ENCODE assay signal across 24 cellular contexts in the genomic region with DNA sequence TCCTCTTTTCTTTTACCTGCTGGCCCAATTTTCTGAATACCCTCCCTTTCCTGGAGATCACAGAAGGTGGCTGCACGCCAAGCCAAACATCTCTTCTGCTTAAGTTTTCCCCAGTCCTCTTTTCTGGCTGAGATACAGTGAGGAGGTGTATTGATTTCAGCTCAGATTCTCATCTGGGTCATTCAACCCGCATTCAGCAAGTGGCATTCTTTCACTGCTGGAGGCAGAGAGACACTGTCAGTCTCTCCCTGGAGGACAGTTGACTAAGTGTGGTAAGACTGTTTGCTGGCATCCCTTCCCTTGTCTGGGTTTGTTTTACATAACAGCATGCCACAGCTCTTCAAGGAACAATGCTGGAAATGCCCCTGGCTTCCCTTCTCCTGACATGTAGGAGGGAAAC.
DNase-seq lines count a peak whose midpoint lies in the region; TF ChIP-seq lines count a peak whose summit lies in the region.
"Had no signal": no experiment of that assay in that cellular context is flagged by ENCODE, and none has a peak within 500 bp of the region (broad histone marks: within the 10 kb centered on the region; RNA-seq: fewer than 3 reads in every experiment).

No MANE protein-coding gene starts in this region.

- TF ChIP-seq POLR2A in thyroid gland (IDR thresholded peaks at IDR 0.05) (no peak), vagina (IDR thresholded peaks at IDR 0.05) (no peak)

- DNase-seq in DMS53 (lab: John Stamatoyannopoulos, UW) (peak; percentile 13), DMS53 treated with DMSO at 0.1 percent for 48 hours (lab: John Stamatoyannopoulos, UW; ENCODE audit: unreplicated experiment) (no peak), ecto neural progenitor cell (ENCODE audit: low spot score) (peak; percentile 43), islet precursor cell (peak; percentile 61), thyroid gland (peak; percentile 4 to 6), vagina (ENCODE audit: extremely low spot score in 2 of 2) (no peak), DMS153 (lab: John Stamatoyannopoulos, UW) (no peak)
- DNase-seq in activated naive CD4-positive, alpha-beta T cell (lab: John Stamatoyannopoulos, UW) = no peak
- DNase-seq: activated CD4-positive, alpha-beta T cell treated with anti-CD3 and anti-CD28 coated beads, Interleukin-2, amount 50 U/mL, for 4 hours; activated CD8-positive, alpha-beta memory T cell treated with anti-CD3 and anti-CD28 coated beads, Interleukin-2, amount 50 U/mL, for 4 hours; Calu3; foreskin fibroblast; heart right ventricle; NCI-H1092; NCI-H1930; NCI-H226; stimulated activated CD4-positive, alpha-beta T cell treated with anti-CD3 and anti-CD28 coated beads, Interleukin-15, amount 100 ng/mL, for 24 hours; stimulated activated naive B cell treated with anti-CD40 and anti-IgM and Interleukin-4, amounts not matched to agents 10 μg/mL and 1 μg/mL and 100 μg/mL, for 72 hours; T-helper 1 cell; uterus had no signal

- intact Hi-C loops in thyroid gland (cut with DNase I) (no loop called here), vagina (cut with DNase I) (no loop called here)

- H3K27ac ChIP-seq in thyroid gland (no peak overlapping the region), vagina (no peak overlapping the region)
- H3K27ac ChIP-seq: 22Rv1, coronary artery, heart right ventricle, prostate gland, SJSA1, uterus had no signal

- TF ChIP-seq CTCF in thyroid gland (IDR thresholded peaks at IDR 0.05) (no peak), vagina (IDR thresholded peaks at IDR 0.05) (no peak)

- H3K4me3 ChIP-seq in thyroid gland (replicated peaks in 1 of 3) (no peak overlapping the region), vagina (no peak overlapping the region)
- H3K4me3 ChIP-seq: coronary artery, heart right ventricle, prostate gland, SJSA1, uterus had no signal

- H3K36me3 ChIP-seq in thyroid gland (no peaks in the 10 kb centered on the region), vagina (no peaks in the 10 kb centered on the region)
- H3K36me3 ChIP-seq: heart right ventricle, prostate gland, SJSA1, uterus had no signal

- no peaks in the 10 kb centered on the region for H3K27me3 ChIP-seq in thyroid gland
- no peaks in the 10 kb centered on the region for H3K27me3 ChIP-seq in vagina
- H3K27me3 ChIP-seq: heart right ventricle, SJSA1, uterus had no signal

- H3K9me3 ChIP-seq in thyroid gland = no peaks in the 10 kb centered on the region
- H3K9me3 ChIP-seq in vagina = no peaks in the 10 kb centered on the region
- H3K9me3 ChIP-seq: heart right ventricle, prostate gland, uterus had no signal

- 18 to 20% methylated on average over 2 of the region's 2 CpGs for WGBS in thyroid gland, 2 donors

- H3K4me1 ChIP-seq in thyroid gland = no peaks in the 10 kb centered on the region
- no peaks in the 10 kb centered on the region for H3K4me1 ChIP-seq in vagina
- H3K4me1 ChIP-seq: heart right ventricle, prostate gland, SJSA1, uterus had no signal

Comparison
In these comparisons a context has a peak if more than half of its experiments do, and no peak if none do; other contexts are left out.
1. DNase-seq: peak in DMS53 (single experiment), ecto neural progenitor cell (single experiment), islet precursor cell (single experiment) and thyroid gland (2 of 2); none in DMS53 treated with DMSO at 0.1 percent for 48 hours (single experiment), vagina (0 of 2), activated naive CD4-positive, alpha-beta T cell (0 of 4) and DMS153 (single experiment).